In the genomic region with DNA sequence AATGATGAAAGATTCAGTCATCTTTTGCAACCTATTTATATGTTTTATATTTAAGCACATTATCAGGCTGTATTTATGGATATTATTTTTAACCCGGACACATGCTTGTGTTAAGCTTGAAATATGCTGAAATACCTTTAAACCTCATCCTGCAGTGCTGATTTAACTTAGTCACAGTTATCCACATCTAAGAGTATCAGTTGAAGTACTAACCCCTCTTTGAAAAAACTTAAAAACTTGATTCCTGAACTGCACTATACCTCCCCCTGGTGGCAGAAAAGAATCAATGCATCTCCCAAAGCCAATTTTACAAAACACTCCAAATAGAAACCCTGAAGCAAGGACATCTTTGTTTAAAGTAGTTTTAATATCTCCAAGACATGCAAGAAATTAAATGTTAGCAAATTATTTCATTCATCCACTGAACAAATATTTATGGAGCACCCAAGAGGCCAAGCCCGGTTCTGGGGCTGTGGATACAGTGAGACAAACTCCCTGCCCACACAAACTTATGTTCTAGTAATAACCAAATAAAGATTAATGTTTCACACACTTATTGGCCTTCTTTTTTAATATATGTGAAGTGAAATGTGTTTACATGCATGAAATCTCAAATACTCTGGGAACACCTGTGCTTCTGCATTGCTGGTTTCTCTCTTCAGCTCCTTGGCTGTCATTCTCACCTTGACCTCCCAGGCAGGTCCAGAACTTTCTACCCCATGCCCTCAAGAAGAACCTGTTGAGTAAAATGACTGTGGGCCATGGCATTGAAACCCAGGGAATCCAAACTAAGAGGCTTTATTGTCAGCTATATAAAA, we compare ENCODE assay signal across 8 cellular contexts. TPM values are rescaled to one million over a fixed set of nuclear protein-coding genes. Genes with fewer than 3 reads are reported as not detected.
A peak's percentile ranks its signal among the peaks of the same experiment; 100 is the strongest.
DNase-seq lines count a peak whose midpoint lies in the region; ATAC-seq, FAIRE-seq and TF ChIP-seq lines count a peak whose summit lies in the region.

No MANE protein-coding gene starts in this region.

- H3K4me3 ChIP-seq in GM12864 (ENCODE audit: low read depth, low read length): no peak overlapping the region
- no peak overlapping the region for H3K4me3 ChIP-seq in GM12878

- TF ChIP-seq POLR2A in GM12878 (IDR thresholded peaks at IDR 0.05; ENCODE audit: low read depth, low read length): no peak

- no peak overlapping the region for H3K27ac ChIP-seq in GM12878 (ENCODE audit: control insufficient read depth, insufficient read depth)

- H2AFZ ChIP-seq in GM12878 (ENCODE audit: control insufficient read depth, low read depth, low read length): no peak overlapping the region

- intact Hi-C loops in GM12878 (cut with micrococcal nuclease; ENCODE audit: unreplicated experiment): loop anchor here (5.0 kb wide), 4 partner anchors 46 to 144 kb away; no protein-coding TSS in a partner anchor

- H3K9me3 ChIP-seq in GM12878 (replicated peaks; ENCODE audit: control insufficient read depth, insufficient read depth, low read length): no peaks in the 10 kb centered on the region

- H3K36me3 ChIP-seq in GM12878 (ENCODE audit: control insufficient read depth in 2 of 2, insufficient read depth in 2 of 2, low read length in 1 of 2): no peaks in the 10 kb centered on the region

- DNase-seq in AG08395 (ENCODE audit: low spot score): peak; percentile 64
- no peak for DNase-seq in GM12864 (ENCODE audit: low read depth)
- peak; percentile 4 for DNase-seq in NCI-H748 (lab: John Stamatoyannopoulos, UW; ENCODE audit: unreplicated experiment)
- DNase-seq in GM12878 (ENCODE audit: low read depth, low spot score): no peak
- peak; percentile 39 for DNase-seq in iPS-NIHi7 (ENCODE audit: extremely low spot score)
- no peak for DNase-seq in stimulated activated naive CD8-positive, alpha-beta T cell treated with anti-CD3 and anti-CD28 coated beads, Interleukin-15, Interleukin-2, amounts not matched to agents 100 U/mL and 50 U/mL, for 24 hours
- DNase-seq in NCI-H1436 (lab: John Stamatoyannopoulos, UW): no peak

- POLR2A ChIA-PET in GM12878 (lab: Charles Lee): no interaction called here

- CTCF ChIA-PET in GM12878 (lab: Yijun Ruan, JAX): interaction anchor here (0.6 to 3.5 kb wide), 36 partner anchors 10 to 366 kb away, joined by 3 to 27 read pairs (median 4); partner anchors contain the start of gene SVIL

- H3K4me2 ChIP-seq in GM12878 (ENCODE audit: control insufficient read depth, insufficient read depth): no peak overlapping the region

- no peak for TF ChIP-seq EP300 in GM12878 (IDR thresholded peaks at IDR 0.05; ENCODE audit: borderline replicate concordance in 1 of 2, control insufficient read depth in 1 of 2, low read depth in 2 of 2, low read length in 2 of 2)

- in situ Hi-C loops in GM12878 (cut with MboI): no loop called here

- TF ChIP-seq CTCF in GM12864 (IDR thresholded peaks at IDR 0.05; ENCODE audit: low read depth, low read length, missing control alignments) (peak; percentile 79), GM12878 (IDR thresholded peaks at IDR 0.05 in 2 of 3, conservative IDR thresholded peaks at IDR 0.05 in 1 of 3; ENCODE audit: control insufficient read depth in 2 of 3, extremely low read depth in 1 of 3, insufficient read depth in 1 of 3, low read depth in 3 of 3, low read length in 3 of 3) (peak; percentile 71 to 82 (median 81))

- SMC1A ChIA-PET in GM12878 (lab: Charles Lee; ENCODE audit: uncharacterized antibody, unreplicated experiment): interaction anchor here (0.7 to 2.2 kb wide), 13 partner anchors 9 to 146 kb away, joined by 3 to 11 read pairs (median 4); no protein-coding TSS in a partner anchor

- 27% methylated on average over 2 of the region's 2 CpGs for WGBS in GM12878 (ENCODE audit: insufficient coverage, insufficient replicate concordance, low lambda C conversion rate, missing lambda C conversion rate)

- no TSS peak for BruUV-seq in GM12878 (replicated peaks; lab: Mats Ljungman, UMichigan)

- peak; percentile 57 for TF ChIP-seq RAD21 in GM12878 (IDR thresholded peaks at IDR 0.05; ENCODE audit: insufficient read depth, low read depth, low read length)

- H3K4me1 ChIP-seq in GM12878 (ENCODE audit: control insufficient read depth, insufficient read depth, low read length): no peaks in the 10 kb centered on the region

- H3K79me2 ChIP-seq in GM12878 (ENCODE audit: control insufficient read depth, insufficient read depth, low read length): no peaks in the 10 kb centered on the region

- H3K9ac ChIP-seq in GM12878 (ENCODE audit: control insufficient read depth, insufficient read depth, low read length): no peak overlapping the region

- peak; percentile 65; the same call in 2 of the 3 replicates for ATAC-seq in GM12878
- ATAC-seq in stimulated activated naive CD8-positive, alpha-beta T cell treated with anti-CD3 and anti-CD28 coated beads, Interleukin-15, Interleukin-2, amounts not matched to agents 100 U/mL and 50 U/mL, for 24 hours: peak; percentile 44
- ATAC-seq in HG02852 (IDR thresholded peaks at IDR 0.05; ENCODE audit: unreplicated experiment): no peak

- RAD21 ChIA-PET in GM12878 (lab: Charles Lee; ENCODE audit: unreplicated experiment): interaction anchor here (0.7 to 2.2 kb wide), 6 partner anchors 25 to 145 kb away, joined by 3 to 11 read pairs (median 4); partner anchors contain the start of gene SVIL

- H4K20me1 ChIP-seq in GM12878 (ENCODE audit: control insufficient read depth, insufficient read depth): no peaks in the 10 kb centered on the region

- H3K27me3 ChIP-seq in GM12878 (replicated peaks in 1 of 2; ENCODE audit: control insufficient read depth in 2 of 2, insufficient read depth in 2 of 2, low read length in 1 of 2): no peaks in the 10 kb centered on the region

- peak; percentile 72 for FAIRE-seq in GM12878 (lab: Jason Lieb, UNC)

TF ChIP-seq in GM12878, 131 proteins besides CTCF, POLR2A, EP300 and RAD21:
- TF ChIP-seq GABPA (IDR thresholded peaks at IDR 0.05; ENCODE audit: low read depth): no peak
- TF ChIP-seq SMC3 (IDR thresholded peaks at IDR 0.05; ENCODE audit: borderline replicate concordance, low read length): peak; percentile 51; the same call in 1 of the 2 replicates
- TF ChIP-seq ZNF384 (IDR thresholded peaks at IDR 0.05; ENCODE audit: borderline replicate concordance, low read depth, low read length): peak; percentile 78
- TF ChIP-seq SMAD5 (IDR thresholded peaks at IDR 0.05; ENCODE audit: low read depth): no peak
- TF ChIP-seq NFIC (IDR thresholded peaks at IDR 0.05; ENCODE audit: low read depth, low read length): no peak
- no peak for TF ChIP-seq ZNF24 (IDR thresholded peaks at IDR 0.05)

RNA-seq across cellular contexts. Expression of gene SVIL, which starts 44.0 kb away (rescaled TPM):
- 16.7 and 47.2 TPM in 2 replicates for total RNA-seq in GM12878 (2013; cell fraction: nucleolus; rRNA removed)
- 0.65 and 0.68 TPM in 2 replicates for total RNA-seq in GM12878 (2014; rRNA removed)
- total RNA-seq in GM12878 (2014; rRNA removed; fragmentation: Illumina TruSeq; extraction: Trizol): 0.64 and 1.8 TPM in 2 replicates
- 1.5 and 1.9 TPM in 2 replicates for total RNA-seq in GM12878 (2021)
- polyA plus RNA-seq in GM12878 (2011; ENCODE audit: low read depth): 0.17 TPM
- polyA plus RNA-seq in GM12878 (2011; rRNA removed): 0.33 and 0.43 TPM in 2 replicates
- polyA plus RNA-seq in GM12878 (2011; cell fraction: cytosol; rRNA removed): 0.35 and 0.39 TPM in 2 replicates
- 0.99 and 2.1 TPM in 2 replicates for polyA plus RNA-seq in GM12878 (2011; cell fraction: nucleus; rRNA removed)
- polyA plus RNA-seq in GM12878 (2012): 0.12 and 0.28 TPM in 2 replicates
- polyA plus RNA-seq in GM12878 (2014; fragmentation: Illumina TruSeq; extraction: Trizol): 0.48 and 1.2 TPM in 2 replicates
- under 1 TPM; 0.22 to 0.71 TPM for polyA plus RNA-seq in GM12878 (2014; fragmentation: Nextera tagmentation; extraction: Ambion mirVana)
- polyA plus RNA-seq in GM12878 (2014; rRNA removed): 0.66 and 1.0 TPM in 2 replicates
- 1 to 10 TPM in 1 of 2 experiments, under 1 TPM in 1; 0.68 to 1.4 TPM for polyA plus RNA-seq in GM12878 (2016; fragmentation: Nextera tagmentation; extraction: Ambion mirVana)
- polyA minus RNA-seq in GM12878 (2011; rRNA and poly(A)+ RNA removed): 0.37 and 1.3 TPM in 2 replicates
- polyA minus RNA-seq in GM12878 (2011; cell fraction: cytosol; rRNA and poly(A)+ RNA removed): 0.53 and 0.62 TPM in 2 replicates
- polyA minus RNA-seq in GM12878 (2011; cell fraction: nucleus; rRNA and poly(A)+ RNA removed): 0.36 and 0.77 TPM in 2 replicates

Comparison
In these comparisons a context has a peak if more than half of its experiments do, and no peak if none do; other contexts are left out.
1. DNase-seq: peak in AG08395 (single experiment), NCI-H748 (single experiment) and iPS-NIHi7 (single experiment); none in GM12864 (single experiment), GM12878 (single experiment), stimulated activated naive CD8-positive, alpha-beta T cell treated with anti-CD3 and anti-CD28 coated beads, Interleukin-15, Interleukin-2, amounts not matched to agents 100 U/mL and 50 U/mL, for 24 hours (single experiment) and NCI-H1436 (single experiment).